In the genomic region with DNA sequence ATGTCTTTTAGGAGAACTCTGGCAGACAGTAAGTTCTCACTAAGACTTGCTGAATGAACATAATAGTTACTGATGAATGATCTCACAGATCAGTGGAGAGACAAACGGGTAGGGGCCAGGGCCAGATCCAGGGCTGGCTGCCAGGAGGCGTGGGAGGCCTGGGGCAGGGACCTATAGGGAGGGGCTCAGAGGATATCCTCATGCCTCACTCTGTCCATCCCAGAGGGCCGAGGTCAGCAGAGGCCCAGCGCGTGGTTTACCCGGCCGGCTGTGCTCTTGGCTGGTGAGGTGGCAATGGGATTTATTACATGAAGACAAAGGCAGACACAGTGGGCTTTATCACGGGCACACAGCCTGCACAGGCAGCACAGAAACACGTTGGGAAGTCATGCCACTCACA, we compare ENCODE assay signal across 11 cellular contexts.
A peak's percentile ranks its signal among the peaks of the same experiment; 100 is the strongest.
DNase-seq lines count a peak whose midpoint lies in the region; ATAC-seq and TF ChIP-seq lines count a peak whose summit lies in the region.
"Had no signal": no experiment of that assay in that cellular context is flagged by ENCODE, and none has a peak within 500 bp of the region (broad histone marks: within the 10 kb centered on the region; RNA-seq: fewer than 3 reads in every experiment).

No MANE protein-coding gene starts in this region.

- H3K27me3 ChIP-seq in left lung: no peaks in the 10 kb centered on the region
- H3K27me3 ChIP-seq: neutrophil had no signal

- H3K36me3 ChIP-seq in left lung: no peaks in the 10 kb centered on the region

- no peak overlapping the region for H3K4me3 Mint-ChIP-seq in dendritic cell treated with granulocyte-macrophage colony-stimulating factor and Interleukin-4, amounts not matched to agents 40 ng/mL and 50 ng/mL, for 4 days

- peak overlapping the region; percentile 83 for H3K27ac Mint-ChIP-seq in dendritic cell treated with granulocyte-macrophage colony-stimulating factor and Interleukin-4, amounts not matched to agents 40 ng/mL and 50 ng/mL, for 4 days

- H3K36me3 Mint-ChIP-seq in dendritic cell treated with granulocyte-macrophage colony-stimulating factor and Interleukin-4, amounts not matched to agents 40 ng/mL and 50 ng/mL, for 4 days (ENCODE audit: low read depth): peaks cover 50% of the 10 kb centered on the region

- no peaks in the 10 kb centered on the region for H3K27me3 Mint-ChIP-seq in dendritic cell treated with granulocyte-macrophage colony-stimulating factor and Interleukin-4, amounts not matched to agents 40 ng/mL and 50 ng/mL, for 4 days

- H3K9me3 Mint-ChIP-seq in dendritic cell treated with granulocyte-macrophage colony-stimulating factor and Interleukin-4, amounts not matched to agents 40 ng/mL and 50 ng/mL, for 4 days: no peaks in the 10 kb centered on the region

- intact Hi-C loops in dendritic cell treated with granulocyte-macrophage colony-stimulating factor and Interleukin-4, amounts not matched to agents 40 ng/mL and 50 ng/mL, for 4 days (cut with micrococcal nuclease): no loop called here
- intact Hi-C loops in left lung (cut with DNase I): no loop called here

- peaks cover 98% of the 10 kb centered on the region for H3K4me1 Mint-ChIP-seq in dendritic cell treated with granulocyte-macrophage colony-stimulating factor and Interleukin-4, amounts not matched to agents 40 ng/mL and 50 ng/mL, for 4 days (ENCODE audit: low read depth)

- no peaks in the 10 kb centered on the region for H3K9me3 ChIP-seq in left lung
- H3K9me3 ChIP-seq: neutrophil had no signal

- no peak overlapping the region for H3K4me3 ChIP-seq in left lung

- peaks cover 3 to 46% of the 10 kb centered on the region in 2 donors for H3K4me1 ChIP-seq in left lung

- DNase-seq in NCI-H69 (lab: John Stamatoyannopoulos, UW) (peak; percentile 12), left lung (peak in 1 of 2 donors; percentile 80), NCI-H524 (lab: John Stamatoyannopoulos, UW) (no peak), UCSD-AML1 (lab: John Stamatoyannopoulos, UW; ENCODE audit: unreplicated experiment) (no peak)
- DNase-seq: activated effector memory CD4-positive, alpha-beta T cell treated with anti-CD3 and anti-CD28 coated beads, Interleukin-2, amount 50 U/mL, for 16 hours; NCI-H187 treated with DMSO at 0.1 percent for 48 hours had no signal

- H3K27ac ChIP-seq in left lung (no peak overlapping the region), temporal lobe (ENCODE audit: low read depth, low read length) (peak overlapping the region; percentile 88)
- H3K27ac ChIP-seq: neutrophil had no signal

- ATAC-seq in left lung (peak; percentile 38), HG03565 (IDR thresholded peaks at IDR 0.05; ENCODE audit: unreplicated experiment) (no peak), GM21825 (IDR thresholded peaks at IDR 0.05; ENCODE audit: unreplicated experiment) (no peak)

- no peak for TF ChIP-seq CTCF in left lung (IDR thresholded peaks at IDR 0.05)
